In the genomic region with DNA sequence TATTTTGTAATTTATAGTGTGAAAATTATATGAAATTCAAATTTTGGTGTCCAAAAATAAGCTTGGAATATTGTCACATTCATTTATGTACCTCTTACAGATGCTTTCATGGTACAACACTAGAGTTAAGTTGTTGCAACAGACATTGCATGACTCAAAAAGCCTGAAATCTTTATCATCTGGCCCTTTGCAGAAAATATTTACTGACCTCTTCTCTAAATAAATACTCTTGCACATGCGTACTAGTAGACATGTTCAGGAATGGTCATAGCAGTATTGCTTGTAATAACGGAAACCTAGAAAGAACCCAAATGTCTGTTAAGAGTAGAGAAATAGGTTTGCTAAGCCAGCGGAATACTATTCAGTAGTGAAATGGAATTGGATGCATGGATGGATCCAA, we compare ENCODE assay signal across 20 cellular contexts.
"Had no signal": no experiment of that assay in that cellular context is flagged by ENCODE, and none has a peak within 500 bp of the region (broad histone marks: within the 10 kb centered on the region; RNA-seq: fewer than 3 reads in every experiment).

No MANE protein-coding gene starts in this region.

- H2AFZ ChIP-seq: neural progenitor cell had no signal

- H3K27ac Mint-ChIP-seq: activated CD4-positive, alpha-beta memory T cell treated with anti-CD3 and anti-CD28 coated beads for 36 hours; activated naive CD4-positive, alpha-beta T cell treated with anti-CD3 and anti-CD28 coated beads, Interleukin-2, amount 50 U/mL, for 72 hours; activated T-helper 1 cell treated with anti-CD3 and anti-CD28 coated beads, Interleukin-12 subunit alpha, Interleukin-12 subunit beta, Interleukin-2, Interleukin-4 antibody, amounts not matched to agents 30 ng/mL and 10 ng/mL and 1 ng/mL, durations not matched to agents 14 hours and 24 hours and 36 hours; effector memory CD8-positive, alpha-beta T cell; naive thymus-derived CD4-positive, alpha-beta T cell; neural progenitor cell; stimulated activated naive CD8-positive, alpha-beta T cell treated with anti-CD3 and anti-CD28 coated beads, Interleukin-15, Interleukin-2, amounts not matched to agents 100 ng/mL and 50 ng/mL, for 24 hours had no signal

- H3K4me1 ChIP-seq: esophagus squamous epithelium, neural progenitor cell, prostate gland, suprapubic skin, transverse colon had no signal

- H3K4me3 Mint-ChIP-seq: activated CD4-positive, alpha-beta memory T cell treated with anti-CD3 and anti-CD28 coated beads for 36 hours; activated T-helper 1 cell treated with anti-CD3 and anti-CD28 coated beads, Interleukin-12 subunit alpha, Interleukin-12 subunit beta, Interleukin-2, Interleukin-4 antibody, amounts not matched to agents 30 ng/mL and 10 ng/mL and 1 ng/mL, durations not matched to agents 14 hours and 24 hours and 36 hours; effector memory CD8-positive, alpha-beta T cell; naive thymus-derived CD4-positive, alpha-beta T cell; neural progenitor cell; stimulated activated naive CD8-positive, alpha-beta T cell treated with anti-CD3 and anti-CD28 coated beads, Interleukin-15, Interleukin-2, amounts not matched to agents 100 ng/mL and 50 ng/mL, for 24 hours had no signal

- H3K27me3 ChIP-seq: esophagus squamous epithelium, neural progenitor cell, suprapubic skin, transverse colon had no signal

- H3K4me3 ChIP-seq: esophagus squamous epithelium, neural progenitor cell, prostate gland, skin epidermis, suprapubic skin, transverse colon had no signal

- H3K4me2 ChIP-seq: neural progenitor cell had no signal

- H3K9me3 ChIP-seq: esophagus squamous epithelium, prostate gland, suprapubic skin, transverse colon had no signal

- H3K27ac ChIP-seq: esophagus squamous epithelium, neural progenitor cell, prostate gland, skin epidermis, suprapubic skin, transverse colon had no signal

- DNase-seq: activated CD4-positive, alpha-beta memory T cell treated with anti-CD3 and anti-CD28 coated beads for 36 hours; activated CD4-positive, alpha-beta T cell treated with anti-CD3 and anti-CD28 coated beads for 4 hours; activated gamma-delta T cell treated with Interleukin-2 at 50 U/mL for 16 hours; activated T-cell treated with anti-CD3 and anti-CD28 coated beads for 4 hours; amniotic stem cell; effector memory CD8-positive, alpha-beta T cell; esophagus squamous epithelium; left cardiac atrium; mesendoderm; naive thymus-derived CD4-positive, alpha-beta T cell; right cardiac atrium; stimulated activated CD4-positive, alpha-beta T cell treated with anti-CD3 and anti-CD28 coated beads, Interleukin-2, amount 100 ng/mL, for 48 hours; transverse colon had no signal

- H3K36me3 ChIP-seq: neural progenitor cell, prostate gland, suprapubic skin, transverse colon had no signal

- H3K27me3 Mint-ChIP-seq: activated CD4-positive, alpha-beta memory T cell treated with anti-CD3 and anti-CD28 coated beads for 36 hours; effector memory CD8-positive, alpha-beta T cell; naive thymus-derived CD4-positive, alpha-beta T cell; stimulated activated naive CD8-positive, alpha-beta T cell treated with anti-CD3 and anti-CD28 coated beads, Interleukin-15, Interleukin-2, amounts not matched to agents 100 ng/mL and 50 ng/mL, for 24 hours had no signal

- H3K9ac ChIP-seq: neural progenitor cell had no signal

- ATAC-seq: activated naive CD4-positive, alpha-beta T cell treated with anti-CD3 and anti-CD28 coated beads, Interleukin-2, amount 50 U/mL, for 72 hours; effector memory CD8-positive, alpha-beta T cell; left cardiac atrium; naive thymus-derived CD4-positive, alpha-beta T cell; right cardiac atrium had no signal

- H3K4me1 Mint-ChIP-seq: neural progenitor cell had no signal
